11 cellular contexts compared by ENCODE assay signal in the genomic region with DNA sequence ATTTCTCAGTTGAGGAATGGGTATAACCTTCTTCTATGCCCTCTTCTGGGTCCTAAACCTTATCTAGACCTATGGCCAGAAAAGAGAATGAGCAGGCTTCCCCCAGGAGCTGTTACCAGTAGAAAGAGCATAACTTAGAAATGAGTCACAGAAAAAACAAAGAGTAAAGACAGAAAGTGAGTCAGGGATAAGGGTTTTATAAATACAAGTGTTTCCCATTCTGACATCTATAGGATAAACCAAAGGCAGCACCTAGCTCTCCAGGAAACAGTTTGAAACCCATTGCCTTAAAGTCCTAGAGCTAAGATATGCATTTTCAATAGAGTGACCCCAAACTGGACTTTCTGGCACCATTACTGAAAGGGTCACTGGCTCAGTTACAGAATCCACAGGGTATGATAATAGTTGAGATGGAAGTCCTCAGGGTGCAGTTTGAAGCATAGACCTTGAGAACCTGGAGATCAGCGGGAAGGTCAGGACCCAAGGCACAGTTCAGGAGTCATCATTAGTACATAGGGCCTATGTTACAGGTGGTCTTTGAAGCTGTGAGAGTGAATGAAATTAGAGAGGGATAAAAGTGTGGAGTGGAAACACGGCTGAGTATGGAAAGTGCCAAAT. TPM values are rescaled to one million over a fixed set of nuclear protein-coding genes. Genes with fewer than 3 reads are reported as not detected.
DNase-seq lines count a peak whose midpoint lies in the region; ATAC-seq, FAIRE-seq and TF ChIP-seq lines count a peak whose summit lies in the region.
"Had no signal": no experiment of that assay in that cellular context is flagged by ENCODE, and none has a peak within 500 bp of the region (broad histone marks: within the 10 kb centered on the region; RNA-seq: fewer than 3 reads in every experiment).

No MANE protein-coding gene starts in this region.

- H3K4me3 ChIP-seq in A549 (no peak overlapping the region), astrocyte of the cerebellum (ENCODE audit: low read depth, low read length) (no peak overlapping the region), keratinocyte (ENCODE audit: control insufficient read depth in 2 of 3, extremely low read depth in 1 of 3, insufficient read depth in 2 of 3, low read depth in 1 of 3, low read length in 3 of 3) (no peak overlapping the region), tibial nerve (no peak overlapping the region)
- H3K4me3 ChIP-seq: transverse colon had no signal

- H3K36me3 ChIP-seq in keratinocyte (ENCODE audit: control insufficient read depth in 2 of 2, extremely low read depth in 1 of 2, insufficient read depth in 2 of 2, low read length in 2 of 2): no peaks in the 10 kb centered on the region
- no peaks in the 10 kb centered on the region for H3K36me3 ChIP-seq in tibial nerve
- H3K36me3 ChIP-seq: BE2C, transverse colon had no signal

- H3K4me1 ChIP-seq in A549 (peaks cover 48% of the 10 kb centered on the region), keratinocyte (ENCODE audit: control insufficient read depth, extremely low read depth, insufficient read depth, low read length) (peaks cover 34% of the 10 kb centered on the region), tibial nerve (peaks cover 0 to 18% (median 0%) of the 10 kb centered on the region in 4 donors)
- H3K4me1 ChIP-seq: transverse colon had no signal

- H3K4me2 ChIP-seq in A549 (peak overlapping the region; percentile 63), keratinocyte (ENCODE audit: control insufficient read depth, extremely low read depth, insufficient read depth, low read depth, low read length) (no peak overlapping the region)

- dilution Hi-C loops in keratinocyte (cut with MboI; ENCODE audit: extremely low pct_ligation_motif_present, low sequenced_read_pairs): no loop called here

- TF ChIP-seq POLR2A in A549 (IDR thresholded peaks at IDR 0.05; ENCODE audit: low read length) (no peak), tibial nerve (IDR thresholded peaks at IDR 0.05) (no peak)

- no peaks in the 10 kb centered on the region for H4K20me1 ChIP-seq in keratinocyte (ENCODE audit: control insufficient read depth, extremely low read depth, insufficient read depth, low read length)

- DNase-seq in A549 (ENCODE audit: low read depth in 1 of 2, low spot score in 1 of 2): peak; percentile 34 to 57
- peak; percentile 4 for DNase-seq in HK-2 (ENCODE audit: unreplicated experiment)
- peak; percentile 62 for DNase-seq in astrocyte of the cerebellum (ENCODE audit: low read depth)
- peak; percentile 15 for DNase-seq in keratinocyte (ENCODE audit: low read depth, low spot score)
- no peak for DNase-seq in iPS-NIHi11 (ENCODE audit: low spot score)
- no peak for DNase-seq in tibial nerve (ENCODE audit: low spot score in 2 of 2)
- DNase-seq in mesenteric fat pad (ENCODE audit: low spot score): no peak
- DNase-seq in NCI-H446 treated with DMSO at 0.1 percent for 48 hours (lab: John Stamatoyannopoulos, UW): no peak
- DNase-seq: BE2C, KG1, transverse colon had no signal

- 74% methylated on average over 2 of the region's 2 CpGs for WGBS in A549 (ENCODE audit: missing lambda C conversion rate)
- 71 to 79% methylated on average over 2 of the region's 2 CpGs for WGBS in tibial nerve, 2 donors

- H3K9me3 ChIP-seq in A549: no peaks in the 10 kb centered on the region
- no peaks in the 10 kb centered on the region for H3K9me3 ChIP-seq in keratinocyte (ENCODE audit: control insufficient read depth, low read depth, low read length)
- H3K9me3 ChIP-seq in tibial nerve: no peaks in the 10 kb centered on the region
- H3K9me3 ChIP-seq: BE2C, transverse colon had no signal

- no peak overlapping the region for H3K9ac ChIP-seq in keratinocyte (ENCODE audit: control insufficient read depth, extremely low read depth, insufficient read depth, low read length)

- TF ChIP-seq CTCF in A549 (IDR thresholded peaks at IDR 0.05) (no peak), astrocyte of the cerebellum (IDR thresholded peaks at IDR 0.05; ENCODE audit: low read depth, low read length, missing control alignments) (no peak), keratinocyte (optimal IDR thresholded peaks at IDR 0.05 in 1 of 3, IDR thresholded peaks at IDR 0.05 in 1 of 3, conservative IDR thresholded peaks at IDR 0.05 in 1 of 3; ENCODE audit: extremely low read depth in 1 of 3, insufficient read depth in 2 of 3, low read length in 3 of 3) (no peak), tibial nerve (IDR thresholded peaks at IDR 0.05) (no peak)

- no peak for FAIRE-seq in A549 (lab: Jason Lieb, UNC)
- FAIRE-seq in keratinocyte (lab: Jason Lieb, UNC): peak; percentile 53

- H2AFZ ChIP-seq in keratinocyte (ENCODE audit: control insufficient read depth, low read length): no peak overlapping the region

- H3K27ac ChIP-seq in A549: peak overlapping the region; percentile 56 to 75; a peak in 4 of 6 replicates
- no peak overlapping the region for H3K27ac ChIP-seq in keratinocyte (ENCODE audit: control insufficient read depth, insufficient read depth, low read length)
- no peak overlapping the region for H3K27ac ChIP-seq in tibial nerve
- H3K27ac ChIP-seq: transverse colon had no signal

- peak; percentile 86 to 92 for ATAC-seq in A549

- CTCF ChIA-PET in A549 (lab: Yijun Ruan, JAX): interaction anchor here (0.9 to 1.7 kb wide), 4 partner anchors 47 to 212 kb away, joined by 3 to 9 read pairs (median 4); no protein-coding TSS in a partner anchor

- TF ChIP-seq EP300 in A549 (IDR thresholded peaks at IDR 0.05) (no peak; a peak in 1 of 5 replicates), tibial nerve (IDR thresholded peaks at IDR 0.05) (no peak)

- POLR2A ChIA-PET in A549 (lab: Yijun Ruan, JAX): interaction anchor here (0.9 to 1.0 kb wide), 2 partner anchors 43 to 273 kb away, joined by 3 read pairs; no protein-coding TSS in a partner anchor

- TF ChIP-seq RAD21 in A549 (conservative IDR thresholded peaks at IDR 0.05 in 1 of 2, IDR thresholded peaks at IDR 0.05 in 1 of 2): no peak; a peak in 1 of 5 replicates

- H3K9me1 ChIP-seq in keratinocyte (ENCODE audit: control insufficient read depth, extremely low read depth, insufficient read depth, low read length): no peaks in the 10 kb centered on the region

- H3K27me3 ChIP-seq in keratinocyte (ENCODE audit: control insufficient read depth, extremely low read depth, insufficient read depth, low read length): no peaks in the 10 kb centered on the region
- H3K27me3 ChIP-seq in tibial nerve: no peaks in the 10 kb centered on the region
- H3K27me3 ChIP-seq: BE2C, transverse colon had no signal

- in situ Hi-C loops in astrocyte of the cerebellum (cut with HindIII; ENCODE audit: low sequenced_read_pairs): no loop called here

- no peaks in the 10 kb centered on the region for H3K79me2 ChIP-seq in keratinocyte (ENCODE audit: control insufficient read depth, insufficient read depth, low read length)

TF ChIP-seq in A549, 52 proteins besides CTCF, POLR2A, EP300 and RAD21:
- peak; percentile 53; the same call in 1 of the 2 replicates for TF ChIP-seq GATA3 (IDR thresholded peaks at IDR 0.05; ENCODE audit: borderline replicate concordance)
- peak; percentile 48 for TF ChIP-seq MAX (IDR thresholded peaks at IDR 0.05)
- TF ChIP-seq SREBF2 (IDR thresholded peaks at IDR 0.05): no peak
- peak; percentile 96; the same call in 1 of the 2 replicates for TF ChIP-seq FOXS1 (CRISPR knock-in tag; IDR thresholded peaks at IDR 0.05)
- TF ChIP-seq JUNB (IDR thresholded peaks at IDR 0.05): peak; percentile 69
- TF ChIP-seq HMGXB4 (CRISPR knock-in tag; IDR thresholded peaks at IDR 0.05; ENCODE audit: borderline replicate concordance): no peak
- 0 out of 5 replicates have a peak, but pooled peaks of 1 of the 2 experiments have one; percentile 43 for TF ChIP-seq JUN (IDR thresholded peaks at IDR 0.05)
- peak; percentile 83 for TF ChIP-seq FOSL2 (IDR thresholded peaks at IDR 0.05)
- peak; percentile 89 for TF ChIP-seq FOSL2 (CRISPR knock-in tag; IDR thresholded peaks at IDR 0.05)

RNA-seq across cellular contexts. Expression of gene LIFR, which starts 42.7 kb away (rescaled TPM):
- polyA plus RNA-seq in A549 (2011; rRNA removed) (6.2 and 7.9 TPM in 2 replicates), A549 (2017; fragmentation: RNase III; extraction: RNeasy Plus Mini Kit Qiagen cat#74134 plus additional on column Dnase treatment) (3.8 to 6.2 TPM (median 5.5 TPM) in 3 replicates), keratinocyte (1.00 to 1.1 TPM (median 1.0 TPM) in 3 replicates)
- polyA plus RNA-seq in A549 (2012; cell fraction: cytosol; rRNA removed): 0.90 and 1.0 TPM in 2 replicates
- polyA plus RNA-seq in A549 (2012; cell fraction: nucleus; rRNA removed): 0.97 and 1.3 TPM in 2 replicates
- 8.2 and 8.8 TPM in 2 replicates for polyA minus RNA-seq in A549 (2011; rRNA and poly(A)+ RNA removed)
- 0.24 TPM for polyA plus RNA-seq in keratinocyte (2011; ENCODE audit: low read depth)
- 0.40 and 0.90 TPM in 2 replicates for polyA plus RNA-seq in keratinocyte (2011; cell fraction: cytosol; rRNA removed)
- polyA plus RNA-seq in keratinocyte (2011; cell fraction: nucleus; rRNA removed): 2.1 and 2.4 TPM in 2 replicates
- 0.48 and 1.1 TPM in 2 replicates for polyA plus RNA-seq in keratinocyte (2012; ENCODE audit: low replicate concordance)
- 1.1 to 4.3 TPM (median 3.8 TPM) in 3 replicates for polyA minus RNA-seq in keratinocyte
- 1.9 TPM for polyA minus RNA-seq in keratinocyte (2011; cell fraction: cytosol; rRNA and poly(A)+ RNA removed)
- polyA minus RNA-seq in keratinocyte (2011; cell fraction: nucleus; rRNA and poly(A)+ RNA removed): 5.4 and 10.6 TPM in 2 replicates
- total RNA-seq in tibial nerve (100 to 1,000 TPM; 145 to 247 (median 212) TPM), mesenteric fat pad (97.9 TPM)

Comparison
In these comparisons a context has a peak if more than half of its experiments do, and no peak if none do; other contexts are left out.
1. DNase-seq: peak in A549 (2 of 2), HK-2 (single experiment), astrocyte of the cerebellum (single experiment) and keratinocyte (single experiment); none in iPS-NIHi11 (single experiment), tibial nerve (0 of 2), mesenteric fat pad (single experiment) and NCI-H446 treated with DMSO at 0.1 percent for 48 hours (single experiment).
2. H3K27ac ChIP-seq: peak in A549 (2 of 2); none in keratinocyte (single experiment) and tibial nerve (0 of 4).